Comparison of ENCODE assay signal across 19 cellular contexts in the genomic region with DNA sequence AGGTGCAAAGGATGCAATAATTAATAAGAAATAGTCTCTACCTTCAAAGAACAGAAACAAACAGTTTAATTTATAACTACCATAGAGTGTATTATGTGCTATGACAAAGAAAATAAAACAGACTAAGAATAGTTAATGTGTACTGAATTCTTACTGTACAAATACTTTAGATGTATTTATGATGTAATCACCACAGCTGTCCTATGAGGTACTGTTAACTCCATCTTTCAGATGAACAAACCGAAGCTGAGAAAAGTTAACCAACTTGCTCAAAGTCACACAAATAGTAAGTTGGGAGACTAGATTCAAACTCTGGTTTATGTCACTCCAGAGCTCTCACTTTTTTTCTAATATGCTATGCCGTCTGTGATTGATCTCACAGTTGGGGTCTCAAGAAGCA.
"Had no signal": no experiment of that assay in that cellular context is flagged by ENCODE, and none has a peak within 500 bp of the region (broad histone marks: within the 10 kb centered on the region; RNA-seq: fewer than 3 reads in every experiment).

No MANE protein-coding gene starts in this region.

- H3K4me3 ChIP-seq: breast epithelium had no signal

- H3K4me1 ChIP-seq: breast epithelium had no signal

- H3K9me3 ChIP-seq: breast epithelium, SK-N-SH had no signal

- H3K9ac ChIP-seq: SK-N-SH had no signal

- ATAC-seq: activated CD4-positive, CD25-positive, alpha-beta regulatory T cell treated with anti-CD3 and anti-CD28 coated beads, Interleukin-2, amount 50 U/mL, for 24 hours; activated CD8-positive, alpha-beta T cell treated with anti-CD3 and anti-CD28 coated beads, Interleukin-2, amount 10 ng/mL, durations not matched to agents 7 days and 5 days; Right ventricle myocardium inferior had no signal

- H3K4me2 ChIP-seq: SK-N-SH had no signal

- H3K27me3 ChIP-seq: breast epithelium had no signal

- H3K36me3 ChIP-seq: breast epithelium had no signal

- H3K27ac ChIP-seq: breast epithelium had no signal

- DNase-seq: activated CD4-positive, alpha-beta T cell treated with anti-CD3 and anti-CD28 coated beads for 4 hours; activated CD8-positive, alpha-beta memory T cell treated with anti-CD3 and anti-CD28 coated beads, Interleukin-2, amount 50 U/mL, for 48 hours; activated CD8-positive, alpha-beta T cell treated with anti-CD3 and anti-CD28 coated beads, Interleukin-2, amount 10 ng/mL, durations not matched to agents 7 days and 5 days; activated naive CD4-positive, alpha-beta T cell; activated T-cell treated with anti-CD3 and anti-CD28 coated beads, Interleukin-2, amount 50 U/mL, for 1 hour; aorta; caudate nucleus; NCI-H1092; NCI-H1417; NCI-H2107; NCI-H2171 treated with DMSO at 0.1 percent for 48 hours; NCI-H510A; NCI-H526 treated with DMSO at 0.1 percent for 48 hours; NCI-H82; RPMI8226; SK-N-SH had no signal
